1 cellular context compared by ENCODE assay signal in the genomic region with DNA sequence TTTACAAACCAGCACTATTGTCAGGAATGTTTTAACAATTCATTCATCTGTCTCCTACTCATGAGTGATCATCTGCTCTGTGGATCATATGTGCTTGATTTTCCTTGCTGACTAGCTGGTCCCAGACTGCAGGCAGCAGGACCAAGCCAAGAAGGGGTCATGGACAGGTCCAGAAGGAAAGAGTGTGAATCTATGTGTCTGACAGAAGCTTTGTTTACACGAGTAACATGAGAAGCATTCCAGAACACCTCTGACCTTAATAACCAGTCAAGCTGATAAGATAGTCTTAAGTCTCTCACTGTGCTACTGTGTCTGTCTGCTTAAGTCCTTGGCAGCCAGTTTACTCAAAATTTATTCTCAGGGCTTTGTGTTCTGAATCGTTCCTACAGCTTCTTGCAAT.
TF ChIP-seq lines count a peak whose summit lies in the region.

No MANE protein-coding gene starts in this region.

TF ChIP-seq in H1, 55 proteins besides CTCF, POLR2A, EP300 and RAD21 (continued from another document):
- TF ChIP-seq USF2 (IDR thresholded peaks at IDR 0.05; ENCODE audit: low read length) (no peak), ASH2L (IDR thresholded peaks at IDR 0.05; ENCODE audit: low read length) (no peak), SUZ12 (IDR thresholded peaks at IDR 0.05; ENCODE audit: low read length) (no peak), SAP30 (IDR thresholded peaks at IDR 0.05; ENCODE audit: insufficient read depth, insufficient replicate concordance, low read length) (no peak), CBX5 (IDR thresholded peaks at IDR 0.05; ENCODE audit: low read depth, low read length) (no peak), ATF3 (IDR thresholded peaks at IDR 0.05; ENCODE audit: insufficient read depth, low read depth, low read length) (no peak), NRF1 (IDR thresholded peaks at IDR 0.05; ENCODE audit: low read depth, low read length) (no peak), FOSL1 (IDR thresholded peaks at IDR 0.05; ENCODE audit: insufficient read depth, low read depth, low read length) (no peak), SRF (IDR thresholded peaks at IDR 0.05; ENCODE audit: low read depth, low read length) (no peak), CBX8 (IDR thresholded peaks at IDR 0.05; ENCODE audit: borderline replicate concordance, low read depth, low read length) (no peak), TCF12 (IDR thresholded peaks at IDR 0.05; ENCODE audit: low read depth, low read length) (no peak), PHF8 (conservative IDR thresholded peaks at IDR 0.05; ENCODE audit: low read depth, low read length) (no peak), CHD1 (IDR thresholded peaks at IDR 0.05; ENCODE audit: low read depth, low read length) (no peak), GABPA (IDR thresholded peaks at IDR 0.05; ENCODE audit: borderline replicate concordance, insufficient read depth, low read length) (no peak), MAFK (IDR thresholded peaks at IDR 0.05; ENCODE audit: low read depth, low read length) (no peak), EGR1 (IDR thresholded peaks at IDR 0.05; ENCODE audit: borderline replicate concordance, low read depth, low read length) (no peak), HDAC6 (IDR thresholded peaks at IDR 0.05; ENCODE audit: low read depth, low read length) (no peak), KDM4A (IDR thresholded peaks at IDR 0.05; ENCODE audit: low read depth, low read length, severe bottlenecking) (no peak)
